8 cellular contexts compared by ENCODE assay signal in genomic region chr1:8814870-8815269, GRCh38. TPM values are rescaled to one million over a fixed set of nuclear protein-coding genes. Genes with fewer than 3 reads are reported as not detected.
A peak's percentile ranks its signal among the peaks of the same experiment; 100 is the strongest.
DNase-seq lines count a peak whose midpoint lies in the region; ATAC-seq and TF ChIP-seq lines count a peak whose summit lies in the region.

No MANE protein-coding gene starts in this region.

- H3K9me3 Mint-ChIP-seq in chondrocyte (ENCODE audit: low read depth) (no peaks in the 10 kb centered on the region), nephron (no peaks in the 10 kb centered on the region)

- H3K4me3 ChIP-seq in HUES64 (ENCODE audit: low read length) (peak overlapping the region; percentile 94), aorta (ENCODE audit: low read length in 2 of 2) (no peak overlapping the region)

- H3K9ac ChIP-seq in HUES64 (ENCODE audit: low read depth, low read length), result no peak overlapping the region

- H3K27me3 Mint-ChIP-seq in chondrocyte (ENCODE audit: low read depth) (no peaks in the 10 kb centered on the region), nephron (ENCODE audit: low read depth) (no peaks in the 10 kb centered on the region)

- DNase-seq in D341Med (ENCODE audit: low spot score) (peak; percentile 41), chondrocyte (ENCODE audit: low spot score) (no peak), NCI-H187 (lab: John Stamatoyannopoulos, UW) (no peak), cerebellar nuclear complex (lab: John Stamatoyannopoulos, UW) (no peak), aorta (no peak)

- ATAC-seq in GM19467 (IDR thresholded peaks at IDR 0.05; ENCODE audit: unreplicated experiment) (no peak), aorta (ENCODE audit: low FRiP score) (no peak)

- intact Hi-C loops in aorta (cut with DNase I), result no loop called here

- H3K4me1 ChIP-seq in HUES64 (ENCODE audit: insufficient read depth, low read length) (peaks cover 27% of the 10 kb centered on the region), aorta (ENCODE audit: control insufficient read depth in 1 of 2, insufficient read depth in 2 of 2, low read length in 2 of 2) (no peaks in the 10 kb centered on the region)

- H3K4me3 Mint-ChIP-seq in chondrocyte (ENCODE audit: unreplicated experiment) (no peak overlapping the region), nephron (peak overlapping the region; percentile 91 to 97 (median 93))

- H3K36me3 Mint-ChIP-seq in chondrocyte (ENCODE audit: low read depth) (no peaks in the 10 kb centered on the region), nephron (ENCODE audit: low read depth) (no peaks in the 10 kb centered on the region)

- H3K27ac Mint-ChIP-seq in chondrocyte (ENCODE audit: unreplicated experiment), result no peak overlapping the region
- H3K27ac Mint-ChIP-seq in nephron, result peak overlapping the region; percentile 95 to 98 (median 95)

- H3K27me3 ChIP-seq in HUES64 (ENCODE audit: insufficient read depth, low read length) (no peaks in the 10 kb centered on the region), aorta (ENCODE audit: control insufficient read depth in 1 of 2, insufficient read depth in 2 of 2, low read length in 1 of 2) (no peaks in the 10 kb centered on the region)

- no peaks in the 10 kb centered on the region for H3K9me3 ChIP-seq in HUES64 (ENCODE audit: insufficient read depth, low read depth, low read length)
- no peaks in the 10 kb centered on the region for H3K9me3 ChIP-seq in aorta (ENCODE audit: control insufficient read depth, low read length)

- WGBS in HUES64, result 38% methylated on average over 5 of the region's 5 CpGs
- WGBS in aorta, 2 donors, result 62 to 71% methylated on average over 5 of the region's 5 CpGs

- H3K4me1 Mint-ChIP-seq in chondrocyte (ENCODE audit: low read depth) (peaks cover 60% of the 10 kb centered on the region), nephron (peaks cover 52% of the 10 kb centered on the region)

- H3K27ac ChIP-seq in HUES64 (ENCODE audit: low read depth, low read length) (no peak overlapping the region), aorta (ENCODE audit: low read depth in 1 of 2, low read length in 2 of 2) (no peak overlapping the region)

- TF ChIP-seq CTCF in chondrocyte (IDR thresholded peaks at IDR 0.05) (peak; percentile 20), nephron (IDR thresholded peaks at IDR 0.05; ENCODE audit: unreplicated experiment in 3 of 3) (peak in 2 of 3 experiments; percentile 14 to 24)

- H3K36me3 ChIP-seq in HUES64 (ENCODE audit: insufficient read depth, low read length) (no peaks in the 10 kb centered on the region), aorta (ENCODE audit: control insufficient read depth in 1 of 2, insufficient read depth in 2 of 2, low read length in 1 of 2) (no peaks in the 10 kb centered on the region)

RNA-seq across cellular contexts. Expression of gene RERE, which starts 2.6 kb away (rescaled TPM):
- polyA plus RNA-seq in HUES64 (2013, experiment 1 of 2), result 61.9 TPM
- polyA plus RNA-seq in HUES64 (2013, experiment 2 of 2), result 62.1 TPM
- total RNA-seq in chondrocyte (64.9 to 83.8 TPM (median 65.8 TPM) in 3 replicates), aorta (100 to 1,000 TPM; 111 to 133 TPM)
- 10 to 100 TPM; 26.8 to 54.4 TPM for polyA plus RNA-seq in aorta
